ENCODE assay signal across 11 cellular contexts in genomic region chr3:153158961-153159735, GRCh38. TPM values are rescaled to one million over a fixed set of nuclear protein-coding genes. Genes with fewer than 3 reads are reported as not detected.
DNase-seq lines count a peak whose midpoint lies in the region; FAIRE-seq and TF ChIP-seq lines count a peak whose summit lies in the region.
"Had no signal": no experiment of that assay in that cellular context is flagged by ENCODE, and none has a peak within 500 bp of the region (broad histone marks: within the 10 kb centered on the region; RNA-seq: fewer than 3 reads in every experiment).

No MANE protein-coding gene starts in this region.

- intact Hi-C loops in PC-9 (cut with micrococcal nuclease; ENCODE audit: unreplicated experiment) (loop anchor here (1.0 kb wide), 2 partner anchors 21 to 86 kb away; no protein-coding TSS in a partner anchor), adrenal gland (cut with DNase I) (no loop called here)

- WGBS in H1 (ENCODE audit: extremely low coverage in 1 of 2, insufficient coverage in 1 of 2, insufficient read length in 1 of 2, insufficient replicate concordance in 2 of 2, low coverage in 1 of 2, low lambda C conversion rate in 2 of 2, missing lambda C conversion rate in 1 of 2), 2 experiments, result 96% methylated on average over 9 of the region's 9 CpGs; no CpG with 5 or more reads in 1 of the 2 experiments
- 82 to 92% (median 87%) methylated on average over 9 of the region's 9 CpGs for WGBS in adrenal gland, 4 donors

- no peak overlapping the region for H2BK15ac ChIP-seq in H1 (ENCODE audit: low read length)

- H2AFZ ChIP-seq in PC-9 (peak overlapping the region; percentile 30; the same call in 1 of the 2 replicates), H1 (ENCODE audit: low read length) (no peak overlapping the region), parathyroid adenoma (peak overlapping the region; percentile 5)

- H3K9me3 ChIP-seq in PC-9 (ENCODE audit: insufficient read depth, low read depth) (no peaks in the 10 kb centered on the region), H1 (ENCODE audit: insufficient read depth in 2 of 2, low read depth in 1 of 2, low read length in 1 of 2) (no peaks in the 10 kb centered on the region; a peak in 1 of 4 replicates), parathyroid adenoma (ENCODE audit: control insufficient read depth, low read length) (no peaks in the 10 kb centered on the region), adrenal gland (replicated peaks in 1 of 3) (no peaks in the 10 kb centered on the region)
- H3K9me3 ChIP-seq: spleen had no signal

- TF ChIP-seq CTCF in PC-9 (conservative IDR thresholded peaks at IDR 0.05) (no peak), H1 (IDR thresholded peaks at IDR 0.05; ENCODE audit: control extremely low read depth in 1 of 3, insufficient read depth in 1 of 3, low read depth in 1 of 3, low read length in 3 of 3) (no peak), parathyroid adenoma (IDR thresholded peaks at IDR 0.05) (no peak), adrenal gland (IDR thresholded peaks at IDR 0.05) (no peak)

- no peak overlapping the region for H2BK20ac ChIP-seq in H1 (ENCODE audit: low read length)

- H3K27ac ChIP-seq in PC-9 (peak overlapping the region; percentile 93), H1 (ENCODE audit: low read depth, low read length) (no peak overlapping the region), parathyroid adenoma (no peak overlapping the region), adrenal gland (no peak overlapping the region)
- H3K27ac ChIP-seq: 22Rv1 had no signal

- H3K79me2 ChIP-seq in PC-9 (ENCODE audit: low read depth) (peaks cover 21% of the 10 kb centered on the region), H1 (ENCODE audit: control insufficient read depth in 1 of 2, insufficient read depth in 2 of 2, low read length in 2 of 2) (peaks cover 0 to 18% of the 10 kb centered on the region in 2 experiments; a peak in 2 of 4 replicates), parathyroid adenoma (peaks cover 4% of the 10 kb centered on the region)

- H3K14ac ChIP-seq in H1 (ENCODE audit: insufficient read length), result no peak overlapping the region

- peak overlapping the region; percentile 32; the same call in 1 of the 2 replicates for H2BK12ac ChIP-seq in H1 (ENCODE audit: low read depth, low read length)

- POLR2A ChIA-PET in PC-9 (lab: Charles Lee; ENCODE audit: unreplicated experiment) (interaction anchor here (0.5 to 0.8 kb wide), 6 partner anchors 12 to 1854 kb away, joined by 3 to 8 read pairs (median 6); no protein-coding TSS in a partner anchor), H1 (lab: Charles Lee; ENCODE audit: partially characterized antibody) (no interaction called here)

- H2BK5ac ChIP-seq in H1 (ENCODE audit: low read depth, low read length), result no peak overlapping the region

- no peak for TF ChIP-seq RAD21 in H1 (IDR thresholded peaks at IDR 0.05 in 1 of 2, conservative IDR thresholded peaks at IDR 0.05 in 1 of 2; ENCODE audit: low read depth in 2 of 2, low read length in 2 of 2)

- no peak overlapping the region for H3K18ac ChIP-seq in H1 (ENCODE audit: extremely low read depth, low read length)

- H3K36me3 ChIP-seq in PC-9 (ENCODE audit: low read depth) (no peaks in the 10 kb centered on the region), H1 (ENCODE audit: control insufficient read depth in 2 of 4, insufficient read depth in 4 of 4, low read length in 3 of 4) (no peaks in the 10 kb centered on the region), parathyroid adenoma (ENCODE audit: control insufficient read depth, insufficient read depth, low read length) (no peaks in the 10 kb centered on the region), adrenal gland (replicated peaks in 1 of 2) (no peaks in the 10 kb centered on the region)
- H3K36me3 ChIP-seq: spleen had no signal

- H3F3A ChIP-seq in PC-9 (ENCODE audit: insufficient read depth, low read depth), result peaks cover 30% of the 10 kb centered on the region

- H4K20me1 ChIP-seq in PC-9 (ENCODE audit: insufficient read depth) (peaks cover 5% of the 10 kb centered on the region), H1 (replicated peaks in 1 of 2; ENCODE audit: control insufficient read depth in 1 of 2, insufficient read depth in 2 of 2, low read length in 2 of 2) (peaks cover 4 to 8% of the 10 kb centered on the region in 2 experiments)

- no peak for TF ChIP-seq EP300 in H1 (IDR thresholded peaks at IDR 0.05; ENCODE audit: borderline replicate concordance in 1 of 2, low read depth in 2 of 2, low read length in 2 of 2)

- no peak for FAIRE-seq in H1 (lab: Jason Lieb, UNC)

- no peak overlapping the region for H4K91ac ChIP-seq in H1 (replicated peaks; ENCODE audit: insufficient read length, low read length)

- no TSS peak for BruUV-seq in PC-9 (replicated peaks; lab: Mats Ljungman, UMichigan)

- TF ChIP-seq POLR2A in H1 (IDR thresholded peaks at IDR 0.05; ENCODE audit: control extremely low read depth in 1 of 2, low read depth in 2 of 2, low read length in 2 of 2) (no peak), adrenal gland (IDR thresholded peaks at IDR 0.05) (no peak)

- H2AK5ac ChIP-seq in H1 (ENCODE audit: low read depth, low read length), result no peak overlapping the region; the same call in 1 of the 2 replicates

- H3K23ac ChIP-seq in H1 (ENCODE audit: insufficient read length), result no peak overlapping the region

- H3K4ac ChIP-seq in H1 (replicated peaks; ENCODE audit: insufficient read length, low read depth, low read length), result no peak overlapping the region

- no peaks in the 10 kb centered on the region; the same call in 1 of the 2 replicates for H3K79me1 ChIP-seq in H1 (ENCODE audit: low read depth, low read length)

- CTCF ChIA-PET in PC-9 (lab: Charles Lee), result interaction anchor here (1.2 kb wide), 2 partner anchors 108 to 116 kb away, joined by 3 read pairs; no protein-coding TSS in a partner anchor
- CTCF ChIA-PET in H1 (lab: Charles Lee; ENCODE audit: partially characterized antibody), result interaction anchor here (0.9 to 1.1 kb wide), 3 partner anchors 104 to 116 kb away, joined by 3 read pairs; no protein-coding TSS in a partner anchor

- no peak overlapping the region for H4K5ac ChIP-seq in H1 (ENCODE audit: insufficient read length, low read depth, low read length)

- peak; percentile 63 for DNase-seq in NCI-H82 (lab: John Stamatoyannopoulos, UW)
- DNase-seq in NCI-H82 treated with DMSO at 0.1 percent for 48 hours (lab: John Stamatoyannopoulos, UW; ENCODE audit: unreplicated experiment), result no peak
- peak; percentile 61 to 95 for DNase-seq in PC-9
- no peak for DNase-seq in H1 (ENCODE audit: low read depth in 1 of 2, low spot score in 2 of 2)
- DNase-seq in GM19238 (ENCODE audit: insufficient read length, low spot score), result no peak
- DNase-seq in adrenal gland, result no peak
- DNase-seq in NCI-H510A treated with DMSO at 0.1 percent for 48 hours (lab: John Stamatoyannopoulos, UW), result no peak
- DNase-seq: activated CD4-positive, CD25-positive, alpha-beta regulatory T cell had no signal

- H3K4me3 ChIP-seq in PC-9 (peak overlapping the region; percentile 97; the same call in 1 of the 2 replicates), H1 (ENCODE audit: extremely low read depth in 1 of 4, insufficient read depth in 2 of 4, low read depth in 3 of 4, low read length in 4 of 4) (no peak overlapping the region), parathyroid adenoma (ENCODE audit: low read depth, low read length) (no peak overlapping the region), adrenal gland (no peak overlapping the region)

- H3K4me2 ChIP-seq in PC-9 (peak overlapping the region; percentile 76), H1 (ENCODE audit: insufficient read depth in 1 of 2, low read depth in 2 of 2, low read length in 2 of 2) (peak overlapping the region in 1 of 2 experiments; percentile 79; a peak in 1 of 4 replicates), parathyroid adenoma (ENCODE audit: low read length) (no peak overlapping the region)

- H3K23me2 ChIP-seq in H1 (ENCODE audit: low read depth, low read length), result peaks cover 18% of the 10 kb centered on the region

- H3K56ac ChIP-seq in H1 (replicated peaks; ENCODE audit: insufficient read length, low read depth, low read length), result no peak overlapping the region

- no peak overlapping the region for H2BK120ac ChIP-seq in H1 (replicated peaks; ENCODE audit: low read depth, low read length)

- H4K8ac ChIP-seq in H1 (ENCODE audit: extremely low read depth, insufficient read depth, low read length), result no peak overlapping the region

- H3K4me1 ChIP-seq in PC-9 (replicated peaks; ENCODE audit: insufficient read depth) (peaks cover 22% of the 10 kb centered on the region), H1 (replicated peaks in 1 of 4; ENCODE audit: control insufficient read depth in 3 of 4, insufficient read depth in 4 of 4, low read length in 3 of 4) (peaks cover 0 to 6% (median under 1%) of the 10 kb centered on the region in 4 experiments; a peak in 5 of 7 replicates), parathyroid adenoma (no peaks in the 10 kb centered on the region), adrenal gland (replicated peaks in 1 of 2) (peaks cover 0 to under 1% of the 10 kb centered on the region in 2 donors)

- H3K27me3 ChIP-seq in PC-9 (ENCODE audit: insufficient read depth, low read depth) (no peaks in the 10 kb centered on the region), H1 (replicated peaks in 1 of 4; ENCODE audit: control insufficient read depth in 3 of 4, extremely low read depth in 1 of 4, insufficient read depth in 3 of 4, low read length in 3 of 4) (peaks cover 0 to 3% (median 0%) of the 10 kb centered on the region in 4 experiments; a peak in 2 of 7 replicates), parathyroid adenoma (ENCODE audit: control insufficient read depth, insufficient read depth, low read length) (no peaks in the 10 kb centered on the region), adrenal gland (no peaks in the 10 kb centered on the region)
- H3K27me3 ChIP-seq: spleen had no signal

- H3K9ac ChIP-seq in H1 (replicated peaks in 1 of 4; ENCODE audit: extremely low read depth in 1 of 4, low read depth in 3 of 4, low read length in 3 of 4) (no peak overlapping the region), parathyroid adenoma (no peak overlapping the region)

- no peaks in the 10 kb centered on the region for H3K9me2 ChIP-seq in PC-9 (ENCODE audit: insufficient read depth)

TF ChIP-seq in H1, 55 proteins besides CTCF, POLR2A, EP300 and RAD21 (continues in another document):
- TF ChIP-seq CBX8 (IDR thresholded peaks at IDR 0.05; ENCODE audit: borderline replicate concordance, low read depth, low read length), result no peak
- no peak for TF ChIP-seq RBBP5 (IDR thresholded peaks at IDR 0.05; ENCODE audit: borderline replicate concordance, low read depth, low read length)

RNA-seq across cellular contexts. Expression of gene RAP2B, which starts 2.9 kb away (rescaled TPM):
- total RNA-seq in PC-9 (2021) (31.1 and 38.2 TPM in 2 replicates), adrenal gland (10 to 100 TPM in 7 of 8 donors, 1 to 10 TPM in 1; 9.2 to 25.1 (median 11.7) TPM)
- 20.0 and 20.3 TPM in 2 replicates for total RNA-seq in H1 (2021; fragmentation: NEBNext Ultra II Directional; extraction: Animal tissue kit (Norgen Biotek cat#: 25700))
- polyA plus RNA-seq in H1 (2011; rRNA removed) (7.5 and 9.0 TPM in 2 replicates), adrenal gland (1 to 10 TPM; 2.9 to 4.8 (median 2.9) TPM)
- polyA plus RNA-seq in H1 (2011; cell fraction: cytosol; rRNA removed), result 8.4 TPM
- 4.5 TPM for polyA plus RNA-seq in H1 (2011; cell fraction: nucleus; rRNA removed)
- polyA plus RNA-seq in H1 (2012, experiment 1 of 2), result 10.2 to 10.8 TPM (median 10.6 TPM) in 4 replicates
- polyA plus RNA-seq in H1 (2012, experiment 2 of 2), result 6.3 TPM
- 10.9 TPM for polyA plus RNA-seq in H1 (2013, experiment 1 of 2)
- 11.2 TPM for polyA plus RNA-seq in H1 (2013, experiment 2 of 2)
- polyA minus RNA-seq in H1 (2011; rRNA and poly(A)+ RNA removed), result 10.6 and 11.5 TPM in 2 replicates
- polyA minus RNA-seq in H1 (2011; cell fraction: cytosol; rRNA and poly(A)+ RNA removed), result 19.2 TPM
- 10.2 TPM for polyA minus RNA-seq in H1 (2011; cell fraction: nucleus; rRNA and poly(A)+ RNA removed)

Comparison
In these comparisons a context has a peak if more than half of its experiments do, and no peak if none do; other contexts are left out.
1. DNase-seq: peak in NCI-H82 (single experiment) and PC-9 (2 of 2); none in NCI-H82 treated with DMSO at 0.1 percent for 48 hours (single experiment), H1 (0 of 2), GM19238 (single experiment), adrenal gland (0 of 7) and NCI-H510A treated with DMSO at 0.1 percent for 48 hours (single experiment).